ENCODE assay signal across 9 cellular contexts in genomic region chr16:11612110-11612981, GRCh38. TPM values are rescaled to one million over a fixed set of nuclear protein-coding genes. Genes with fewer than 3 reads are reported as not detected.
A peak's percentile ranks its signal among the peaks of the same experiment; 100 is the strongest.
DNase-seq lines count a peak whose midpoint lies in the region.
"Had no signal": no experiment of that assay in that cellular context is flagged by ENCODE, and none has a peak within 500 bp of the region (broad histone marks: within the 10 kb centered on the region; RNA-seq: fewer than 3 reads in every experiment).

No MANE protein-coding gene starts in this region.

- DNase-seq in NCI-H1417 (lab: John Stamatoyannopoulos, UW): peak in 2 of 3 experiments; percentile 31 to 62
- no peak for DNase-seq in NCI-H1417 treated with DMSO at 0.1 percent for 48 hours (lab: John Stamatoyannopoulos, UW)
- peak; percentile 25 for DNase-seq in astrocyte of the hippocampus (ENCODE audit: low read depth, low spot score)
- DNase-seq in left kidney (ENCODE audit: low read depth, low spot score): peak; percentile 61
- peak; percentile 86 for DNase-seq in ureter (ENCODE audit: low spot score)
- no peak for DNase-seq in activated T-cell treated with anti-CD3 and anti-CD28 coated beads, Interleukin-2, amount 50 U/mL, for 48 hours
- no peak for DNase-seq in activated naive CD4-positive, alpha-beta T cell (lab: John Stamatoyannopoulos, UW)
- DNase-seq in NCI-H1105 (lab: John Stamatoyannopoulos, UW): no peak
- DNase-seq: stimulated activated CD4-positive, alpha-beta T cell treated with anti-CD3 and anti-CD28 coated beads, Interleukin-4, amount 100 ng/mL, for 24 hours had no signal

RNA-seq across cellular contexts. Expression of gene LITAF, which starts 25.6 kb away (rescaled TPM):
- total RNA-seq in ureter: 160 TPM

RNA-seq across cellular contexts. Expression of gene SNN, which starts 55.9 kb away (rescaled TPM):
- 23.6 TPM for total RNA-seq in ureter

Comparison
In these comparisons a context has a peak if more than half of its experiments do, and no peak if none do; other contexts are left out.
1. DNase-seq: peak in NCI-H1417 (2 of 3), astrocyte of the hippocampus (single experiment), left kidney (single experiment) and ureter (single experiment); none in NCI-H1417 treated with DMSO at 0.1 percent for 48 hours (single experiment), activated T-cell treated with anti-CD3 and anti-CD28 coated beads, Interleukin-2, amount 50 U/mL, for 48 hours (0 of 2), activated naive CD4-positive, alpha-beta T cell (0 of 4) and NCI-H1105 (single experiment).